ENCODE assay signal across 18 cellular contexts in the genomic region with DNA sequence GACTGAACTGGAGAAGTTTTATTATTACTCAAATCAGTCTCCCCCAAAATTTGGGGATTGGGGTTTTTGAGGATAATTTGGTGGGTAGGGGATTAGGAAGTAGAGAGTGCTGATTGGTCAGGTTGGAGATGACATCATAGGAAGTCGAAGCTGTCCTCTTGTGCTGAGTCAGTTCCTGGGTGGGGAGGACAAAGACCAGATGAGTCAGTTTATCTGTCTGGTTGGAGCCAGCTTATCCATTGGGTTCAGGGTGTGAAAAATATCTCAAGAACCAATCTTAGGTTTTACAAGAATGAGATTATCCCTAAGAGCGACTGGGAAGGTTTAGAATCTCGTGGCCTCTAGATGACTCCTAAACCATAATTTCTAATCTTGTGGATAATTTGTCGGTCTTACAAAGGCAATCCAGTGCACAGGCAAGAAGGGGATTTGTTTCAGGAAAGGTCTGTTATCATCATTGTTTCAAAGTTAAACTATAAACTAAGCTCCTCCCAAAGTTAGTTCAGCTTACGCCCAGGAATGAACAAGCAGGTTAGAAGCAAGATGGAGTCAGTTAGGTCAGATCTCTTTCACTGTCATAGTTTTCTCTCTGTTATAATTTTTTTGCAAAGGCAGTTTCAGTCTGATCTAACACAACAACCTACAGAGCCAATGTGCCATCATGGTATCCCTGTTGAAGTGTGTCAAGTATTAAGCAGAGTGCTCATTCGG.
DNase-seq lines count a peak whose midpoint lies in the region; FAIRE-seq and TF ChIP-seq lines count a peak whose summit lies in the region.
"Had no signal": no experiment of that assay in that cellular context is flagged by ENCODE, and none has a peak within 500 bp of the region (broad histone marks: within the 10 kb centered on the region; RNA-seq: fewer than 3 reads in every experiment).

No MANE protein-coding gene starts in this region.

- H3K9ac ChIP-seq in H1 (replicated peaks in 1 of 4; ENCODE audit: extremely low read depth in 1 of 4, low read depth in 3 of 4, low read length in 3 of 4): no peak overlapping the region
- no peak overlapping the region for H3K9ac ChIP-seq in mesendoderm (ENCODE audit: low read length)
- H3K9ac ChIP-seq: BLaER1 treated with 17β-estradiol and CSF1 and Interleukin-3, amounts not matched to agents 10 nM and 100 nM had no signal

- H3K27me3 Mint-ChIP-seq in activated naive CD4-positive, alpha-beta T cell treated with anti-CD3 and anti-CD28 coated beads for 36 hours (ENCODE audit: low read depth): no peaks in the 10 kb centered on the region

- H2BK12ac ChIP-seq in H1 (ENCODE audit: low read depth, low read length): no peak overlapping the region

- POLR2A ChIA-PET in H1 (lab: Charles Lee; ENCODE audit: partially characterized antibody): no interaction called here

- no peaks in the 10 kb centered on the region; the same call in 1 of the 2 replicates for H3K23me2 ChIP-seq in H1 (ENCODE audit: low read depth, low read length)

- H3K23ac ChIP-seq in H1 (ENCODE audit: insufficient read length) (no peak overlapping the region), mesendoderm (ENCODE audit: low read length) (no peak overlapping the region)

- H4K5ac ChIP-seq in H1 (ENCODE audit: insufficient read length, low read depth, low read length) (no peak overlapping the region), mesendoderm (ENCODE audit: low read length) (no peak overlapping the region)

- H2BK15ac ChIP-seq in H1 (ENCODE audit: low read length) (no peak overlapping the region), mesendoderm (replicated peaks; ENCODE audit: low read depth) (no peak overlapping the region)

- no peak overlapping the region for H2BK20ac ChIP-seq in H1 (ENCODE audit: low read length)

- no peak overlapping the region for H3K4me2 ChIP-seq in H1 (ENCODE audit: insufficient read depth in 1 of 2, low read depth in 2 of 2, low read length in 2 of 2)
- no peak overlapping the region for H3K4me2 ChIP-seq in mesendoderm (ENCODE audit: low read length)

- H3K79me1 ChIP-seq in H1 (ENCODE audit: low read depth, low read length): no peaks in the 10 kb centered on the region
- no peaks in the 10 kb centered on the region for H3K79me1 ChIP-seq in mesendoderm (ENCODE audit: low read length)

- H2AFZ ChIP-seq in H1 (ENCODE audit: low read length): 0 out of 2 replicates have a peak overlapping the region, but pooled peaks have one; percentile 38

- no peak overlapping the region for H3K4me3 Mint-ChIP-seq in activated naive CD4-positive, alpha-beta T cell treated with anti-CD3 and anti-CD28 coated beads for 36 hours

- no peak overlapping the region for H4K91ac ChIP-seq in H1 (replicated peaks; ENCODE audit: insufficient read length, low read length)

- H3K56ac ChIP-seq in H1 (replicated peaks; ENCODE audit: insufficient read length, low read depth, low read length): no peak overlapping the region
- no peak overlapping the region for H3K56ac ChIP-seq in mesendoderm (ENCODE audit: low read length)

- H2AK5ac ChIP-seq in H1 (ENCODE audit: low read depth, low read length) (no peak overlapping the region), mesendoderm (ENCODE audit: low read length) (no peak overlapping the region)

- no peaks in the 10 kb centered on the region for H3K4me1 ChIP-seq in H1 (replicated peaks in 1 of 4; ENCODE audit: control insufficient read depth in 3 of 4, insufficient read depth in 4 of 4, low read length in 3 of 4)
- H3K4me1 ChIP-seq in mesendoderm (ENCODE audit: control insufficient read depth, low read depth, low read length): no peaks in the 10 kb centered on the region

- intact Hi-C loops in activated naive CD4-positive, alpha-beta T cell treated with anti-CD3 and anti-CD28 coated beads for 36 hours (cut with micrococcal nuclease): no loop called here

- H4K20me1 ChIP-seq in H1 (replicated peaks in 1 of 2; ENCODE audit: control insufficient read depth in 1 of 2, insufficient read depth in 2 of 2, low read length in 2 of 2): no peaks in the 10 kb centered on the region
- H4K20me1 ChIP-seq: BLaER1 treated with 17β-estradiol and CSF1 and Interleukin-3, amounts not matched to agents 10 nM and 100 nM had no signal

- H3K27ac Mint-ChIP-seq in activated naive CD4-positive, alpha-beta T cell treated with anti-CD3 and anti-CD28 coated beads for 36 hours: no peak overlapping the region

- H4K8ac ChIP-seq in H1 (ENCODE audit: extremely low read depth, insufficient read depth, low read length) (no peak overlapping the region), mesendoderm (ENCODE audit: low read depth, low read length) (no peak overlapping the region)

- H3K4me1 Mint-ChIP-seq in activated naive CD4-positive, alpha-beta T cell treated with anti-CD3 and anti-CD28 coated beads for 36 hours (ENCODE audit: low read depth): no peaks in the 10 kb centered on the region

- no peak for TF ChIP-seq CTCF in H1 (IDR thresholded peaks at IDR 0.05; ENCODE audit: control extremely low read depth in 1 of 3, insufficient read depth in 1 of 3, low read depth in 1 of 3, low read length in 3 of 3)

- no peak overlapping the region for H3K18ac ChIP-seq in H1 (ENCODE audit: extremely low read depth, low read length)
- H3K18ac ChIP-seq in mesendoderm (ENCODE audit: low read length): no peak overlapping the region

- CTCF ChIA-PET in H1 (lab: Charles Lee; ENCODE audit: partially characterized antibody): interaction anchor here (0.7 kb wide), 1 partner anchor 60 kb away, joined by 4 read pairs; no protein-coding TSS in a partner anchor
- CTCF ChIA-PET in activated naive CD4-positive, alpha-beta T cell treated with anti-CD3 and anti-CD28 coated beads for 36 hours (lab: Charles Lee): no interaction called here

- H2BK5ac ChIP-seq in H1 (ENCODE audit: low read depth, low read length): no peak overlapping the region
- H2BK5ac ChIP-seq in mesendoderm (ENCODE audit: low read length): no peak overlapping the region

- H3K27me3 ChIP-seq in H1 (replicated peaks in 1 of 4; ENCODE audit: control insufficient read depth in 3 of 4, extremely low read depth in 1 of 4, insufficient read depth in 3 of 4, low read length in 3 of 4): no peaks in the 10 kb centered on the region
- no peaks in the 10 kb centered on the region for H3K27me3 ChIP-seq in mesendoderm (ENCODE audit: insufficient read depth, low read length, poor library complexity)
- H3K27me3 ChIP-seq: BLaER1 treated with 17β-estradiol and CSF1 and Interleukin-3, amounts not matched to agents 10 nM and 100 nM had no signal

- H3K36me3 Mint-ChIP-seq in activated naive CD4-positive, alpha-beta T cell treated with anti-CD3 and anti-CD28 coated beads for 36 hours (ENCODE audit: low read depth): no peaks in the 10 kb centered on the region

- TF ChIP-seq POLR2A in H1 (IDR thresholded peaks at IDR 0.05; ENCODE audit: control extremely low read depth in 1 of 2, low read depth in 2 of 2, low read length in 2 of 2): no peak

- H2BK120ac ChIP-seq in H1 (replicated peaks; ENCODE audit: low read depth, low read length): no peak overlapping the region
- H2BK120ac ChIP-seq in mesendoderm (ENCODE audit: low read depth, low read length): no peak overlapping the region

- peaks cover 2% of the 10 kb centered on the region for H3K9me3 Mint-ChIP-seq in activated naive CD4-positive, alpha-beta T cell treated with anti-CD3 and anti-CD28 coated beads for 36 hours

- H3K14ac ChIP-seq in H1 (ENCODE audit: insufficient read length): no peak overlapping the region

- FAIRE-seq in RCC 7860 (lab: Jason Lieb, UNC): no peak
- no peak for FAIRE-seq in H1 (lab: Jason Lieb, UNC)
- FAIRE-seq: GM18507, HTR-8/SVneo had no signal

- 93% methylated on average over 6 of the region's 6 CpGs; no CpG with 5 or more reads in 1 of the 2 experiments for WGBS in H1 (ENCODE audit: extremely low coverage in 1 of 2, insufficient coverage in 1 of 2, insufficient read length in 1 of 2, insufficient replicate concordance in 2 of 2, low coverage in 1 of 2, low lambda C conversion rate in 2 of 2, missing lambda C conversion rate in 1 of 2), 2 experiments
- no CpG with 5 or more reads among the region's 6 CpGs for WGBS in mesendoderm (ENCODE audit: extremely low coverage, insufficient coverage, low lambda C conversion rate)

- H3K79me2 ChIP-seq in H1 (ENCODE audit: control insufficient read depth in 1 of 2, insufficient read depth in 2 of 2, low read length in 2 of 2): no peaks in the 10 kb centered on the region
- no peaks in the 10 kb centered on the region for H3K79me2 ChIP-seq in mesendoderm (ENCODE audit: control insufficient read depth, insufficient read depth, low read length)

- TF ChIP-seq EP300 in H1 (IDR thresholded peaks at IDR 0.05; ENCODE audit: borderline replicate concordance in 1 of 2, low read depth in 2 of 2, low read length in 2 of 2): no peak

- H3K4ac ChIP-seq in H1 (replicated peaks; ENCODE audit: insufficient read length, low read depth, low read length) (no peak overlapping the region), mesendoderm (ENCODE audit: low read depth, low read length) (no peak overlapping the region)

- no peaks in the 10 kb centered on the region for H3K9me3 ChIP-seq in H1 (ENCODE audit: insufficient read depth in 2 of 2, low read depth in 1 of 2, low read length in 1 of 2)

- no peak for TF ChIP-seq RAD21 in H1 (IDR thresholded peaks at IDR 0.05 in 1 of 2, conservative IDR thresholded peaks at IDR 0.05 in 1 of 2; ENCODE audit: low read depth in 2 of 2, low read length in 2 of 2)

- DNase-seq in DMS53 (lab: John Stamatoyannopoulos, UW) (peak; percentile 23), DMS53 treated with DMSO at 0.1 percent for 48 hours (lab: John Stamatoyannopoulos, UW; ENCODE audit: unreplicated experiment) (no peak), RCC 7860 (ENCODE audit: low spot score) (peak; percentile 8), H1 (ENCODE audit: low read depth in 1 of 2, low spot score in 2 of 2) (no peak), mesendoderm (peak; percentile 13), NCI-H748 treated with DMSO at 0.1 percent for 48 hours (lab: John Stamatoyannopoulos, UW) (no peak), SHP77 treated with DMSO at 0.1 percent for 48 hours (lab: John Stamatoyannopoulos, UW) (no peak)
- DNase-seq in activated naive CD4-positive, alpha-beta T cell treated with anti-CD3 and anti-CD28 coated beads for 36 hours: no peak
- DNase-seq: DMS 273 treated with DMSO at 0.1 percent for 48 hours, KG1, NCI-H1930, NCI-H2227 treated with DMSO at 0.1 percent for 48 hours, NCI-H526, Right ventricle myocardium superior had no signal

- H3K36me3 ChIP-seq in H1 (ENCODE audit: control insufficient read depth in 2 of 4, insufficient read depth in 4 of 4, low read length in 3 of 4) (no peaks in the 10 kb centered on the region), mesendoderm (ENCODE audit: control insufficient read depth, insufficient read depth, low read length) (no peaks in the 10 kb centered on the region)
- H3K36me3 ChIP-seq: BLaER1 treated with 17β-estradiol and CSF1 and Interleukin-3, amounts not matched to agents 10 nM and 100 nM had no signal

- H3K4me3 ChIP-seq in H1 (ENCODE audit: extremely low read depth in 1 of 4, insufficient read depth in 2 of 4, low read depth in 3 of 4, low read length in 4 of 4) (no peak overlapping the region), mesendoderm (ENCODE audit: low read length) (no peak overlapping the region)
- H3K4me3 ChIP-seq: BLaER1 treated with 17β-estradiol and CSF1 and Interleukin-3, amounts not matched to agents 10 nM and 100 nM had no signal

- H3K27ac ChIP-seq in H1 (ENCODE audit: low read depth, low read length) (no peak overlapping the region), mesendoderm (ENCODE audit: low read depth, low read length) (no peak overlapping the region)
- H3K27ac ChIP-seq: 22Rv1; BLaER1 treated with 17β-estradiol and CSF1 and Interleukin-3, amounts not matched to agents 10 nM and 100 nM had no signal

Comparison
In these comparisons a context has a peak if more than half of its experiments do, and no peak if none do; other contexts are left out.
1. DNase-seq: peak in DMS53 (single experiment), RCC 7860 (single experiment) and mesendoderm (single experiment); none in DMS53 treated with DMSO at 0.1 percent for 48 hours (single experiment), H1 (0 of 2), NCI-H748 treated with DMSO at 0.1 percent for 48 hours (single experiment), SHP77 treated with DMSO at 0.1 percent for 48 hours (single experiment) and activated naive CD4-positive, alpha-beta T cell treated with anti-CD3 and anti-CD28 coated beads for 36 hours (single experiment).